23 cellular contexts compared by ENCODE assay signal in genomic region chr1:16149702-16150488, GRCh38. TPM values are rescaled to one million over a fixed set of nuclear protein-coding genes. Genes with fewer than 3 reads are reported as not detected.
DNase-seq lines count a peak whose midpoint lies in the region; ATAC-seq and TF ChIP-seq lines count a peak whose summit lies in the region.
"Had no signal": no experiment of that assay in that cellular context is flagged by ENCODE, and none has a peak within 500 bp of the region (broad histone marks: within the 10 kb centered on the region; RNA-seq: fewer than 3 reads in every experiment).

No MANE protein-coding gene starts in this region.

- peaks cover 4% of the 10 kb centered on the region for H3K4me1 Mint-ChIP-seq in activated naive CD8-positive, alpha-beta T cell treated with anti-CD3 and anti-CD28 coated beads for 36 hours

- H3K4me2 ChIP-seq in BLaER1 (peak overlapping the region; percentile 78), PC-3 (ENCODE audit: low read length) (peak overlapping the region; percentile 96), trophoblast cell (ENCODE audit: low read length) (no peak overlapping the region)
- H3K4me2 ChIP-seq: GM23338 had no signal

- no peak overlapping the region for H4K8ac ChIP-seq in trophoblast cell (ENCODE audit: low read depth, low read length)

- H3K27ac ChIP-seq in BLaER1 (peak overlapping the region; percentile 61; the same call in 1 of the 2 replicates), PC-3 (ENCODE audit: low read length) (peak overlapping the region; percentile 52), epithelial cell of prostate (peak overlapping the region; percentile 99), trophoblast cell (ENCODE audit: low read depth, low read length) (no peak overlapping the region)
- H3K27ac ChIP-seq: cardiac muscle cell, ovary had no signal

- H3K79me2 ChIP-seq in PC-3 (ENCODE audit: low read length) (peaks cover 100% of the 10 kb centered on the region), trophoblast cell (ENCODE audit: control insufficient read depth, insufficient read depth, low read length, poor library complexity) (peaks cover 24% of the 10 kb centered on the region)

- intact Hi-C loops in PC-3 (cut with micrococcal nuclease), result loop anchor here (5.0 kb wide), 1 partner anchor 37 kb away; no protein-coding TSS in a partner anchor
- intact Hi-C loops in lower leg skin (cut with DNase I; ENCODE audit: low total_unique reads), result no loop called here

- H3K36me3 Mint-ChIP-seq in activated naive CD8-positive, alpha-beta T cell treated with anti-CD3 and anti-CD28 coated beads for 36 hours, result no peaks in the 10 kb centered on the region

- no peaks in the 10 kb centered on the region for H3K9me3 ChIP-seq in BLaER1
- no peaks in the 10 kb centered on the region for H3K9me3 ChIP-seq in PC-3 (ENCODE audit: low read length)
- no peaks in the 10 kb centered on the region for H3K9me3 ChIP-seq in trophoblast cell (ENCODE audit: insufficient read depth, low read depth, low read length)
- H3K9me3 ChIP-seq: MG63, ovary, right atrium auricular region had no signal

- peaks cover 81% of the 10 kb centered on the region for H3K4me1 ChIP-seq in BLaER1
- H3K4me1 ChIP-seq in PC-3 (ENCODE audit: insufficient read depth, low read length), result peaks cover 71% of the 10 kb centered on the region
- H3K4me1 ChIP-seq in trophoblast cell (ENCODE audit: control insufficient read depth in 1 of 2, insufficient read depth in 2 of 2, low read length in 2 of 2), result peaks cover 58% of the 10 kb centered on the region in 2 experiments

- CTCF ChIA-PET in PC-3 (lab: Charles Lee), result no interaction called here

- H3K27me3 Mint-ChIP-seq in activated naive CD8-positive, alpha-beta T cell treated with anti-CD3 and anti-CD28 coated beads for 36 hours, result peaks cover 37% of the 10 kb centered on the region

- H4K20me1 ChIP-seq in BLaER1 (peaks cover 32% of the 10 kb centered on the region), PC-3 (ENCODE audit: low read length) (peaks cover 65% of the 10 kb centered on the region)

- H3K4me3 Mint-ChIP-seq in activated naive CD8-positive, alpha-beta T cell treated with anti-CD3 and anti-CD28 coated beads for 36 hours, result no peak overlapping the region
- H3K4me3 Mint-ChIP-seq: activated CD4-positive, alpha-beta memory T cell treated with anti-CD3 and anti-CD28 coated beads, Interleukin-2, amount 10 ng/mL, durations not matched to agents 7 days and 5 days; GM23338 had no signal

- no peaks in the 10 kb centered on the region for H3K36me3 ChIP-seq in BLaER1
- peaks cover 78% of the 10 kb centered on the region for H3K36me3 ChIP-seq in PC-3 (ENCODE audit: low read depth, low read length)
- peaks cover 36 to 38% of the 10 kb centered on the region in 2 experiments for H3K36me3 ChIP-seq in trophoblast cell (ENCODE audit: control insufficient read depth in 1 of 2, insufficient read depth in 2 of 2, low read length in 2 of 2)
- H3K36me3 ChIP-seq: ovary had no signal

- peak overlapping the region; percentile 48 for H3K4ac ChIP-seq in trophoblast cell (ENCODE audit: low read depth, low read length)

- no TSS peak for BruUV-seq in PC-3 (replicated peaks; lab: Mats Ljungman, UMichigan)

- no peak for TF ChIP-seq POLR2A in lower leg skin (IDR thresholded peaks at IDR 0.05)

- H2AFZ ChIP-seq in PC-3 (ENCODE audit: low read length) (no peak overlapping the region), trophoblast cell (ENCODE audit: insufficient read depth, low read length, poor library complexity) (no peak overlapping the region)
- H2AFZ ChIP-seq: GM23338 had no signal

- no peak for TF ChIP-seq CTCF in PC-3 (conservative IDR thresholded peaks at IDR 0.05; ENCODE audit: low read depth, low read length)
- TF ChIP-seq CTCF in lower leg skin (IDR thresholded peaks at IDR 0.05), result no peak

- no peak overlapping the region for H2BK5ac ChIP-seq in trophoblast cell (ENCODE audit: low read depth, low read length, poor library complexity)

- no peaks in the 10 kb centered on the region for H3K9me2 ChIP-seq in PC-3 (replicated peaks; ENCODE audit: low read length)

- H2BK120ac ChIP-seq in trophoblast cell (ENCODE audit: insufficient read depth, low read length, poor library complexity), result peak overlapping the region; percentile 40

- ATAC-seq in PC-3, result no peak
- ATAC-seq: activated CD4-positive, CD25-positive, alpha-beta regulatory T cell treated with anti-CD3 and anti-CD28 coated beads, Interleukin-2, amount 50 U/mL, for 24 hours; GM23338 had no signal

- DNase-seq in PC-3 (no peak), epithelial cell of prostate (ENCODE audit: low read depth, low spot score) (no peak), trophoblast cell (no peak), lower leg skin (ENCODE audit: low spot score in 2 of 2) (no peak), SKM-1 treated with dmso at 0.1 percent for 144 hours (lab: John Stamatoyannopoulos, UW; ENCODE audit: unreplicated experiment) (no peak)
- no peak for DNase-seq in activated naive CD8-positive, alpha-beta T cell treated with anti-CD3 and anti-CD28 coated beads for 36 hours
- DNase-seq in activated effector memory CD4-positive, alpha-beta T cell treated with Interleukin-2 at 50 U/mL for 16 hours, result no peak
- DNase-seq: activated CD4-positive, alpha-beta memory T cell treated with anti-CD3 and anti-CD28 coated beads, Interleukin-2, amount 10 ng/mL, durations not matched to agents 7 days and 5 days; amniotic stem cell; DMS153; hypothalamus; MG63; NCI-H1436; NCI-H2171; NCI-H526; ovary; stimulated activated CD4-positive, alpha-beta T cell treated with anti-CD3 and anti-CD28 coated beads, Interleukin-12 subunit alpha, Interleukin-12 subunit beta, amount 100 ng/mL, for 4 hours; SW 1271 had no signal

- peak overlapping the region; percentile 25 for H2AK5ac ChIP-seq in trophoblast cell (ENCODE audit: low read length)

- H4K91ac ChIP-seq in trophoblast cell (ENCODE audit: low read depth, low read length), result peak overlapping the region; percentile 99

- H3K9me3 Mint-ChIP-seq in activated naive CD8-positive, alpha-beta T cell treated with anti-CD3 and anti-CD28 coated beads for 36 hours, result no peaks in the 10 kb centered on the region
- H3K9me3 Mint-ChIP-seq: activated CD4-positive, alpha-beta memory T cell treated with anti-CD3 and anti-CD28 coated beads, Interleukin-2, amount 10 ng/mL, durations not matched to agents 7 days and 5 days; GM23338 had no signal

- H3K4me3 ChIP-seq in BLaER1, result no peak overlapping the region
- H3K4me3 ChIP-seq in PC-3 (ENCODE audit: low read length), result peak overlapping the region; percentile 83
- no peak overlapping the region for H3K4me3 ChIP-seq in trophoblast cell (ENCODE audit: low read depth, low read length)
- H3K4me3 ChIP-seq in lower leg skin (ENCODE audit: low read depth, poor library complexity, severe bottlenecking), result no peak overlapping the region
- H3K4me3 ChIP-seq: cardiac muscle cell, GM23338, MG63, ovary, right atrium auricular region had no signal

- peaks cover 30% of the 10 kb centered on the region for H3F3A ChIP-seq in PC-3 (ENCODE audit: low read length, unreplicated experiment)

- H4K12ac ChIP-seq in trophoblast cell (ENCODE audit: low read depth, low read length), result no peak overlapping the region

- H3K27me3 ChIP-seq in BLaER1, result peaks cover 43% of the 10 kb centered on the region
- no peaks in the 10 kb centered on the region for H3K27me3 ChIP-seq in PC-3 (ENCODE audit: low read length)
- no peaks in the 10 kb centered on the region for H3K27me3 ChIP-seq in trophoblast cell (ENCODE audit: insufficient read depth, low read length)
- H3K27me3 ChIP-seq: cardiac muscle cell, MG63, ovary, right atrium auricular region had no signal

- H3K9ac ChIP-seq in BLaER1, result 0 out of 2 replicates have a peak overlapping the region, but pooled peaks have one; percentile 34
- peak overlapping the region; percentile 93; the same call in 1 of the 2 replicates for H3K9ac ChIP-seq in PC-3 (ENCODE audit: low read length)
- H3K9ac ChIP-seq in trophoblast cell (ENCODE audit: low read length), result no peak overlapping the region

- no peak overlapping the region for H3K14ac ChIP-seq in trophoblast cell (ENCODE audit: low read length)

- POLR2A ChIA-PET in PC-3 (lab: Charles Lee; ENCODE audit: unreplicated experiment), result no interaction called here

- WGBS in trophoblast cell (ENCODE audit: extremely low coverage, insufficient coverage, insufficient read length), result no CpG with 5 or more reads among the region's 12 CpGs
- WGBS in lower leg skin, 2 donors, result 84 to 85% methylated on average over 12 of the region's 12 CpGs

- no peak overlapping the region for H3K27ac Mint-ChIP-seq in activated naive CD8-positive, alpha-beta T cell treated with anti-CD3 and anti-CD28 coated beads for 36 hours
- H3K27ac Mint-ChIP-seq: activated CD4-positive, alpha-beta memory T cell treated with anti-CD3 and anti-CD28 coated beads, Interleukin-2, amount 10 ng/mL, durations not matched to agents 7 days and 5 days had no signal

- peak overlapping the region; percentile 58 for H3K18ac ChIP-seq in trophoblast cell (ENCODE audit: low read length)

- peak overlapping the region; percentile 56 for H2BK12ac ChIP-seq in trophoblast cell (ENCODE audit: low read length)

- H3K23ac ChIP-seq in trophoblast cell (ENCODE audit: low read length), result no peak overlapping the region

- peaks cover 65% of the 10 kb centered on the region for H3K79me1 ChIP-seq in trophoblast cell (ENCODE audit: low read length)

RNA-seq across cellular contexts. Expression of gene EPHA2, which starts 6.0 kb away (rescaled TPM):
- total RNA-seq in PC-3 (2014; rRNA removed), result 459 and 567 TPM in 2 replicates
- 27.6 and 30.3 TPM in 2 replicates for polyA plus RNA-seq in trophoblast cell (2013)
- total RNA-seq in lower leg skin, result 10 to 100 TPM; 63.6 to 83.8 (median 68.8) TPM
- under 1 TPM in 1 of 2 experiments, not detected in 1; 0.08 TPM for total RNA-seq in activated naive CD8-positive, alpha-beta T cell treated with anti-CD3 and anti-CD28 coated beads for 36 hours
- total RNA-seq: activated CD4-positive, alpha-beta memory T cell treated with anti-CD3 and anti-CD28 coated beads, Interleukin-2, amount 10 ng/mL, durations not matched to agents 7 days and 5 days had no signal

Comparison
In these comparisons a context has a peak if more than half of its experiments do, and no peak if none do; other contexts are left out.
1. RNA of gene EPHA2, which starts 6.0 kb away (total RNA-seq): 459 to 567 TPM in PC-3 and 63.6 to 83.8 TPM in lower leg skin; 0.08 TPM in activated naive CD8-positive, alpha-beta T cell treated with anti-CD3 and anti-CD28 coated beads for 36 hours; every median in the first group is over 10 times any median in the second.